ENCODE assay signal across 8 cellular contexts in genomic region chr7:49893131-49893530, GRCh38.
"Had no signal": no experiment of that assay in that cellular context is flagged by ENCODE, and none has a peak within 500 bp of the region (broad histone marks: within the 10 kb centered on the region; RNA-seq: fewer than 3 reads in every experiment).

No MANE protein-coding gene starts in this region.

- H3K27ac ChIP-seq: GM23248, HL-60 had no signal

- H3K36me3 ChIP-seq: HAP-1 had no signal

- ATAC-seq: HCT116 had no signal

- H3K4me3 Mint-ChIP-seq: HFFc6 had no signal

- H3K4me3 ChIP-seq: GM23248, HAP-1 had no signal

- DNase-seq: GM23248, GOT3, H7, HFFc6, IMR-90 had no signal

- H3K9me3 ChIP-seq: HAP-1 had no signal

- H3K4me1 ChIP-seq: HAP-1 had no signal
